Comparison of ENCODE assay signal across 16 cellular contexts in genomic region chr5:119582987-119583386, GRCh38. TPM values are rescaled to one million over a fixed set of nuclear protein-coding genes. Genes with fewer than 3 reads are reported as not detected.
DNase-seq lines count a peak whose midpoint lies in the region; ATAC-seq and TF ChIP-seq lines count a peak whose summit lies in the region.
"Had no signal": no experiment of that assay in that cellular context is flagged by ENCODE, and none has a peak within 500 bp of the region (broad histone marks: within the 10 kb centered on the region; RNA-seq: fewer than 3 reads in every experiment).

No MANE protein-coding gene starts in this region.

- no peak for TF ChIP-seq POLR2A in gastrocnemius medialis (IDR thresholded peaks at IDR 0.05)

- no peaks in the 10 kb centered on the region for H3K4me1 ChIP-seq in gastrocnemius medialis

- no peak for TF ChIP-seq CTCF in gastrocnemius medialis (IDR thresholded peaks at IDR 0.05 in 4 of 5, conservative IDR thresholded peaks at IDR 0.05 in 1 of 5)

- no peaks in the 10 kb centered on the region for H3K36me3 ChIP-seq in gastrocnemius medialis

- no peaks in the 10 kb centered on the region for H3K36me3 Mint-ChIP-seq in activated T-helper 17 cell treated with anti-CD3 and anti-CD28 coated beads, Interleukin-2, amount 50 U/mL, for 72 hours (ENCODE audit: low read depth)
- H3K36me3 Mint-ChIP-seq: CD14-positive monocyte had no signal

- TF ChIP-seq EP300 in Ishikawa (IDR thresholded peaks at IDR 0.05; ENCODE audit: borderline replicate concordance), result no peak

- H3K9me3 Mint-ChIP-seq in activated T-helper 17 cell treated with anti-CD3 and anti-CD28 coated beads, Interleukin-2, amount 50 U/mL, for 72 hours, result no peaks in the 10 kb centered on the region

- intact Hi-C loops in gastrocnemius medialis (cut with DNase I; ENCODE audit: low total_unique reads), result no loop called here

- no peaks in the 10 kb centered on the region for H3K4me1 Mint-ChIP-seq in activated T-helper 17 cell treated with anti-CD3 and anti-CD28 coated beads, Interleukin-2, amount 50 U/mL, for 72 hours
- H3K4me1 Mint-ChIP-seq: CD14-positive monocyte had no signal

- H3K27me3 Mint-ChIP-seq in activated T-helper 17 cell treated with anti-CD3 and anti-CD28 coated beads, Interleukin-2, amount 50 U/mL, for 72 hours, result no peaks in the 10 kb centered on the region

- DNase-seq in ELF-1 (ENCODE audit: low read depth, low spot score) (peak; percentile 88), SK-MEL-5 (ENCODE audit: low read depth, low spot score) (peak; percentile 15), iPS-NIHi11 (ENCODE audit: low spot score) (peak; percentile 69), superior temporal gyrus (ENCODE audit: extremely low spot score) (no peak), gastrocnemius medialis (no peak)
- DNase-seq: COR-L47, DMS153, HCEC 1CT, NCI-H1930, NCI-H446 had no signal

- no peaks in the 10 kb centered on the region for H3K9me3 ChIP-seq in gastrocnemius medialis

- H3K4me3 ChIP-seq in gastrocnemius medialis, result no peak overlapping the region

- no peak for ATAC-seq in GM19023 (IDR thresholded peaks at IDR 0.05; ENCODE audit: unreplicated experiment)
- ATAC-seq in activated T-helper 17 cell treated with anti-CD3 and anti-CD28 coated beads, Interleukin-2, amount 50 U/mL, for 72 hours (replicated peaks), result no peak
- ATAC-seq in gastrocnemius medialis, result no peak
- ATAC-seq: Panc1 had no signal

- no peak overlapping the region for H3K27ac ChIP-seq in gastrocnemius medialis

- H3K4me3 Mint-ChIP-seq in activated T-helper 17 cell treated with anti-CD3 and anti-CD28 coated beads, Interleukin-2, amount 50 U/mL, for 72 hours, result no peak overlapping the region
- H3K4me3 Mint-ChIP-seq: CD14-positive monocyte had no signal

- H3K27ac Mint-ChIP-seq in activated T-helper 17 cell treated with anti-CD3 and anti-CD28 coated beads, Interleukin-2, amount 50 U/mL, for 72 hours, result no peak overlapping the region
- H3K27ac Mint-ChIP-seq: CD14-positive monocyte had no signal

- in situ Hi-C loops in SK-MEL-5 (cut with HindIII; ENCODE audit: low pct_unique_long_range_greater_than_20kb, low sequenced_read_pairs), result no loop called here
- in situ Hi-C loops in gastrocnemius medialis (cut with MboI; ENCODE audit: low sequenced_read_pairs in 4 of 4), result no loop called here

- TF ChIP-seq RAD21 in Ishikawa (IDR thresholded peaks at IDR 0.05; ENCODE audit: low read depth), result peak; percentile 4; the same call in 1 of the 2 replicates

- no peaks in the 10 kb centered on the region for H3K27me3 ChIP-seq in gastrocnemius medialis

TF ChIP-seq in Ishikawa, 13 proteins besides CTCF, POLR2A, EP300 and RAD21:
- TF ChIP-seq, protein P1, sequence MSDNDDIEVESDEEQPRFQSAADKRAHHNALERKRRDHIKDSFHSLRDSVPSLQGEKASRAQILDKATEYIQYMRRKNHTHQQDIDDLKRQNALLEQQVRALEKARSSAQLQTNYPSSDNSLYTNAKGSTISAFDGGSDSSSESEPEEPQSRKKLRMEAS (IDR thresholded peaks at IDR 0.05), result no peak
- TF ChIP-seq ZBTB7A (IDR thresholded peaks at IDR 0.05; ENCODE audit: low read depth) (no peak), FOXM1 (IDR thresholded peaks at IDR 0.05; ENCODE audit: borderline replicate concordance, low read depth) (no peak), USF1 (IDR thresholded peaks at IDR 0.05) (no peak), REST (IDR thresholded peaks at IDR 0.05; ENCODE audit: low read depth) (no peak), CREB1 (IDR thresholded peaks at IDR 0.05; ENCODE audit: low read depth) (no peak), EGR1 (IDR thresholded peaks at IDR 0.05) (no peak), TEAD4 (IDR thresholded peaks at IDR 0.05) (no peak), TCF12 (IDR thresholded peaks at IDR 0.05; ENCODE audit: low read depth) (no peak), CEBPB (IDR thresholded peaks at IDR 0.05) (no peak), YY1 (IDR thresholded peaks at IDR 0.05; ENCODE audit: low read depth) (no peak), NFIC (IDR thresholded peaks at IDR 0.05) (no peak), TAF1 (IDR thresholded peaks at IDR 0.05; ENCODE audit: low read depth) (no peak)

RNA-seq across cellular contexts. Expression of gene FAM170A, which starts 46.4 kb away (rescaled TPM):
- total RNA-seq in SK-MEL-5 (2014; rRNA removed; shearing (Covaris generic)), result not detected in 2 replicates
- not detected in 2 replicates for polyA plus RNA-seq in SK-MEL-5 (2015; cell fraction: cytosol; rRNA removed)
- polyA plus RNA-seq in SK-MEL-5 (2015; cell fraction: nucleus; rRNA removed), result not detected in 2 replicates
- total RNA-seq in activated T-helper 17 cell treated with anti-CD3 and anti-CD28 coated beads, Interleukin-2, amount 50 U/mL, for 72 hours, result not detected
- not detected for total RNA-seq in gastrocnemius medialis
- total RNA-seq: LHCN-M2 had no signal
- polyA plus RNA-seq: CD14-positive monocyte had no signal

Comparison
In these comparisons a context has a peak if more than half of its experiments do, and no peak if none do; other contexts are left out.
1. DNase-seq: peak in ELF-1 (single experiment), SK-MEL-5 (single experiment) and iPS-NIHi11 (single experiment); none in superior temporal gyrus (single experiment) and gastrocnemius medialis (0 of 2).